Comparison of ENCODE assay signal across 9 cellular contexts in genomic region chr7:26857534-26858228, GRCh38. TPM values are rescaled to one million over a fixed set of nuclear protein-coding genes. Genes with fewer than 3 reads are reported as not detected.
DNase-seq lines count a peak whose midpoint lies in the region; ATAC-seq and TF ChIP-seq lines count a peak whose summit lies in the region.
"Had no signal": no experiment of that assay in that cellular context is flagged by ENCODE, and none has a peak within 500 bp of the region (broad histone marks: within the 10 kb centered on the region; RNA-seq: fewer than 3 reads in every experiment).

No MANE protein-coding gene starts in this region.

- H3K9me3 ChIP-seq in left ventricle myocardium inferior (replicated peaks) = no peaks in the 10 kb centered on the region
- H3K9me3 ChIP-seq in OCI-LY1 (ENCODE audit: low read length) = no peaks in the 10 kb centered on the region

- H3K27ac ChIP-seq in left ventricle myocardium inferior (replicated peaks) = no peak overlapping the region
- no peak overlapping the region for H3K27ac ChIP-seq in OCI-LY1 (ENCODE audit: low read depth, low read length, poor library complexity, severe bottlenecking)
- H3K27ac ChIP-seq: VCaP had no signal

- H3K79me2 ChIP-seq in OCI-LY1 (ENCODE audit: insufficient read depth, low read length) = no peaks in the 10 kb centered on the region; the same call in 1 of the 2 replicates

- H3K4me2 ChIP-seq in OCI-LY1 (ENCODE audit: low read length) = peak overlapping the region; percentile 6; the same call in 1 of the 2 replicates

- H3K9me2 ChIP-seq in OCI-LY1 (ENCODE audit: low read depth, low read length) = no peaks in the 10 kb centered on the region

- H3K9ac ChIP-seq in OCI-LY1 (ENCODE audit: low read length) = no peak overlapping the region

- ATAC-seq in left ventricle myocardium superior (no peak), GM19455 (IDR thresholded peaks at IDR 0.05; ENCODE audit: unreplicated experiment) (no peak), GM18520 (IDR thresholded peaks at IDR 0.05; ENCODE audit: unreplicated experiment) (no peak)

- H2AFZ ChIP-seq in OCI-LY1 (ENCODE audit: low read length) = no peak overlapping the region

- H4K20me1 ChIP-seq in OCI-LY1 (ENCODE audit: insufficient read depth, low read length) = no peaks in the 10 kb centered on the region

- no peaks in the 10 kb centered on the region for H3F3A ChIP-seq in OCI-LY1 (ENCODE audit: insufficient read depth, low read length)

- H3K27me3 ChIP-seq in left ventricle myocardium inferior (ENCODE audit: low read depth) (peaks cover 98% of the 10 kb centered on the region), OCI-LY1 (ENCODE audit: insufficient read depth, low read length) (no peaks in the 10 kb centered on the region)

- H3K4me3 ChIP-seq in left ventricle myocardium inferior (peak overlapping the region; percentile 4), OCI-LY1 (ENCODE audit: low read depth, low read length, poor library complexity, severe bottlenecking) (no peak overlapping the region), fibroblast of villous mesenchyme (ENCODE audit: low read depth, low read length) (no peak overlapping the region)

- intact Hi-C loops in left ventricle myocardium inferior (cut with micrococcal nuclease) (no loop called here), left ventricle myocardium superior (cut with micrococcal nuclease) (loop anchor here (10.0 kb wide), 1 partner anchor 163 kb away; no protein-coding TSS in a partner anchor)

- H3K36me3 ChIP-seq in left ventricle myocardium inferior (no peaks in the 10 kb centered on the region), OCI-LY1 (ENCODE audit: insufficient read depth, low read length) (no peaks in the 10 kb centered on the region)

- TF ChIP-seq CTCF in left ventricle myocardium inferior (IDR thresholded peaks at IDR 0.05; ENCODE audit: borderline replicate concordance) (no peak), OCI-LY1 (IDR thresholded peaks at IDR 0.05; ENCODE audit: low read length) (no peak), fibroblast of villous mesenchyme (IDR thresholded peaks at IDR 0.05; ENCODE audit: insufficient read depth, low read depth, low read length) (no peak)

- DNase-seq in left ventricle myocardium inferior = no peak
- no peak for DNase-seq in left ventricle myocardium superior
- peak; percentile 3 for DNase-seq in fibroblast of villous mesenchyme (ENCODE audit: low read depth)
- DNase-seq in renal cortical epithelial cell (ENCODE audit: low read depth) = peak; percentile 67
- DNase-seq in NCI-H2081 (lab: John Stamatoyannopoulos, UW) = no peak

- H3K4me1 ChIP-seq in left ventricle myocardium inferior = no peaks in the 10 kb centered on the region
- peaks cover 24% of the 10 kb centered on the region for H3K4me1 ChIP-seq in OCI-LY1 (ENCODE audit: insufficient read depth, low read length, severe bottlenecking)

RNA-seq across cellular contexts. Expression of gene SKAP2, which starts 6.7 kb away (rescaled TPM):
- 5.2 TPM for total RNA-seq in left ventricle myocardium inferior
- 5.5 TPM for total RNA-seq in left ventricle myocardium superior
- total RNA-seq in fibroblast of villous mesenchyme = 6.8 and 10.4 TPM in 2 replicates
- 24.3 and 65.2 TPM in 2 replicates for total RNA-seq in renal cortical epithelial cell

Comparison
In these comparisons a context has a peak if more than half of its experiments do, and no peak if none do; other contexts are left out.
1. DNase-seq: peak in fibroblast of villous mesenchyme (single experiment) and renal cortical epithelial cell (single experiment); none in left ventricle myocardium inferior (single experiment), left ventricle myocardium superior (single experiment) and NCI-H2081 (0 of 2).